Comparison of ENCODE assay signal across 28 cellular contexts in genomic region chr1:63812071-63812700, GRCh38. TPM values are rescaled to one million over a fixed set of nuclear protein-coding genes. Genes with fewer than 3 reads are reported as not detected.
DNase-seq lines count a peak whose midpoint lies in the region; ATAC-seq, FAIRE-seq and TF ChIP-seq lines count a peak whose summit lies in the region.
"Had no signal": no experiment of that assay in that cellular context is flagged by ENCODE, and none has a peak within 500 bp of the region (broad histone marks: within the 10 kb centered on the region; RNA-seq: fewer than 3 reads in every experiment).

No MANE protein-coding gene starts in this region.

- intact Hi-C loops in Panc1 (cut with micrococcal nuclease; ENCODE audit: unreplicated experiment) = no loop called here
- intact Hi-C loops in GM12878 (cut with micrococcal nuclease; ENCODE audit: unreplicated experiment) = no loop called here

- H3K4me1 Mint-ChIP-seq in chondrocyte (ENCODE audit: low read depth) (peaks cover 88% of the 10 kb centered on the region), progenitor cell of endocrine pancreas (ENCODE audit: low read depth) (peaks cover 22% of the 10 kb centered on the region)

- H3K27ac Mint-ChIP-seq in chondrocyte (ENCODE audit: unreplicated experiment) = peak overlapping the region; percentile 74
- H3K27ac Mint-ChIP-seq in progenitor cell of endocrine pancreas = peak overlapping the region; percentile 51
- H3K27ac Mint-ChIP-seq: B cell; CD4-positive, alpha-beta T cell; CD8-positive, alpha-beta T cell had no signal

- TF ChIP-seq CTCF in Panc1 (IDR thresholded peaks at IDR 0.05) = no peak
- TF ChIP-seq CTCF in GM12878 (IDR thresholded peaks at IDR 0.05 in 2 of 3, conservative IDR thresholded peaks at IDR 0.05 in 1 of 3; ENCODE audit: control insufficient read depth in 2 of 3, extremely low read depth in 1 of 3, insufficient read depth in 1 of 3, low read depth in 3 of 3, low read length in 3 of 3) = no peak
- TF ChIP-seq CTCF in chondrocyte (IDR thresholded peaks at IDR 0.05) = no peak
- TF ChIP-seq CTCF in progenitor cell of endocrine pancreas (IDR thresholded peaks at IDR 0.05; ENCODE audit: unreplicated experiment) = no peak

- WGBS in GM12878 (ENCODE audit: insufficient coverage, insufficient replicate concordance, low lambda C conversion rate, missing lambda C conversion rate) = 10% methylated on average over 6 of the region's 6 CpGs

- ATAC-seq in Panc1 (no peak), GM12878 (no peak), HG02870 (IDR thresholded peaks at IDR 0.05; ENCODE audit: unreplicated experiment) (no peak)
- ATAC-seq: CD8-positive, alpha-beta T cell had no signal

- H3K4me3 ChIP-seq in Panc1 (ENCODE audit: low read depth in 2 of 2, low read length in 2 of 2) (no peak overlapping the region), GM12878 (no peak overlapping the region)
- H3K4me3 ChIP-seq: BLaER1 treated with 17β-estradiol and CSF1 and Interleukin-3, amounts not matched to agents 10 nM and 100 nM had no signal

- H3K9me3 ChIP-seq in Panc1 (ENCODE audit: control insufficient read depth, insufficient read depth, low read depth, low read length) (0 out of 2 replicates have a peak, but pooled peaks cover 3% of the 10 kb centered on the region), GM12878 (replicated peaks; ENCODE audit: control insufficient read depth, insufficient read depth, low read length) (no peaks in the 10 kb centered on the region; the same call in 2 of the 3 replicates)
- H3K9me3 ChIP-seq: Caco-2 had no signal

- SMC1A ChIA-PET in GM12878 (lab: Charles Lee; ENCODE audit: uncharacterized antibody, unreplicated experiment) = interaction anchor here (0.6 to 6.5 kb wide), 10 partner anchors 10 to 115 kb away, joined by 3 to 36 read pairs (median 3); no protein-coding TSS in a partner anchor

- H3K4me3 Mint-ChIP-seq in chondrocyte (ENCODE audit: unreplicated experiment) = no peak overlapping the region
- H3K4me3 Mint-ChIP-seq in progenitor cell of endocrine pancreas (ENCODE audit: low read depth) = no peak overlapping the region
- H3K4me3 Mint-ChIP-seq: B cell; CD4-positive, alpha-beta T cell; CD8-positive, alpha-beta T cell had no signal

- no peak for TF ChIP-seq EP300 in GM12878 (IDR thresholded peaks at IDR 0.05; ENCODE audit: borderline replicate concordance in 1 of 2, control insufficient read depth in 1 of 2, low read depth in 2 of 2, low read length in 2 of 2)

- no TSS peak for BruUV-seq in Panc1 (replicated peaks; lab: Mats Ljungman, UMichigan)
- BruUV-seq in GM12878 (replicated peaks; lab: Mats Ljungman, UMichigan) = no TSS peak

- no peak overlapping the region for H2AFZ ChIP-seq in GM12878 (ENCODE audit: control insufficient read depth, low read depth, low read length)

- FAIRE-seq in GM12878 (lab: Jason Lieb, UNC) = no peak
- FAIRE-seq: A204.1, D721Med, GM12891, GM19239 had no signal

- peak overlapping the region; percentile 37; the same call in 1 of the 2 replicates for H3K27ac ChIP-seq in Panc1 (ENCODE audit: low read length)
- H3K27ac ChIP-seq in GM12878 (ENCODE audit: control insufficient read depth, insufficient read depth) = no peak overlapping the region
- H3K27ac ChIP-seq: BLaER1 treated with 17β-estradiol and CSF1 and Interleukin-3, amounts not matched to agents 10 nM and 100 nM; C4-2B had no signal

- no peaks in the 10 kb centered on the region for H3K27me3 Mint-ChIP-seq in chondrocyte (ENCODE audit: low read depth)
- no peaks in the 10 kb centered on the region for H3K27me3 Mint-ChIP-seq in progenitor cell of endocrine pancreas
- H3K27me3 Mint-ChIP-seq: CD4-positive, alpha-beta T cell had no signal

- in situ Hi-C loops in Panc1 (cut with HindIII; ENCODE audit: low pct_unique_long_range_greater_than_20kb, low sequenced_read_pairs) = no loop called here
- in situ Hi-C loops in GM12878 (cut with MboI) = no loop called here
- in situ Hi-C loops in ACHN (cut with HindIII; ENCODE audit: low pct_ligation_motif_present, low pct_unique_long_range_greater_than_20kb, low sequenced_read_pairs) = no loop called here

- DNase-seq in Panc1 (ENCODE audit: low read depth, low spot score) (no peak), GM12878 (ENCODE audit: low read depth, low spot score) (no peak), chondrocyte (ENCODE audit: low spot score) (no peak), progenitor cell of endocrine pancreas (ENCODE audit: low spot score, unreplicated experiment) (no peak), ACHN (no peak), DMS 273 treated with DMSO at 0.1 percent for 48 hours (lab: John Stamatoyannopoulos, UW) (no peak), SIG-M5 treated with dmso at 0.1 percent for 504 hours (lab: John Stamatoyannopoulos, UW; ENCODE audit: unreplicated experiment) (no peak)
- DNase-seq: 8988T; AML-193; Caco-2; Calu3; CD4-positive, alpha-beta T cell; CD8-positive, alpha-beta T cell; DMS153; DMS53; DMS79; DND-41; EL; GDM1 had no signal

- no peak overlapping the region for H3K4me2 ChIP-seq in GM12878 (ENCODE audit: control insufficient read depth, insufficient read depth)

- TF ChIP-seq RAD21 in GM12878 (IDR thresholded peaks at IDR 0.05; ENCODE audit: insufficient read depth, low read depth, low read length) = no peak

- H3K4me1 ChIP-seq in Panc1 (ENCODE audit: control insufficient read depth, insufficient read depth, low read length) (peaks cover 34% of the 10 kb centered on the region), GM12878 (ENCODE audit: control insufficient read depth, insufficient read depth, low read length) (no peaks in the 10 kb centered on the region)
- H3K4me1 ChIP-seq: Caco-2 had no signal

- H3K9me3 Mint-ChIP-seq in chondrocyte (ENCODE audit: low read depth) (peaks cover 7% of the 10 kb centered on the region), progenitor cell of endocrine pancreas (ENCODE audit: low read depth) (peaks cover 19% of the 10 kb centered on the region)
- H3K9me3 Mint-ChIP-seq: CD4-positive, alpha-beta T cell; CD8-positive, alpha-beta T cell had no signal

- RAD21 ChIA-PET in GM12878 (lab: Charles Lee; ENCODE audit: unreplicated experiment) = interaction anchor here (1.1 to 3.2 kb wide), 5 partner anchors 10 to 119 kb away, joined by 3 to 11 read pairs (median 3); no protein-coding TSS in a partner anchor

- H3K27me3 ChIP-seq in Panc1 (ENCODE audit: control insufficient read depth, insufficient read depth, low read length) = no peaks in the 10 kb centered on the region
- H3K27me3 ChIP-seq in GM12878 (replicated peaks in 1 of 2; ENCODE audit: control insufficient read depth in 2 of 2, insufficient read depth in 2 of 2, low read length in 1 of 2) = no peaks in the 10 kb centered on the region
- H3K27me3 ChIP-seq: BLaER1 treated with 17β-estradiol and CSF1 and Interleukin-3, amounts not matched to agents 10 nM and 100 nM had no signal

- CTCF ChIA-PET in Panc1 (lab: Charles Lee) = no interaction called here
- CTCF ChIA-PET in GM12878 (lab: Yijun Ruan, JAX) = interaction anchor here (1.1 to 1.3 kb wide), 2 partner anchors 17 to 48 kb away, joined by 3 to 4 read pairs; no protein-coding TSS in a partner anchor

- H3K36me3 ChIP-seq in Panc1 (ENCODE audit: control insufficient read depth, insufficient read depth, low read length) (no peaks in the 10 kb centered on the region), GM12878 (ENCODE audit: control insufficient read depth in 2 of 2, insufficient read depth in 2 of 2, low read length in 1 of 2) (no peaks in the 10 kb centered on the region)

- H3K36me3 Mint-ChIP-seq in chondrocyte (ENCODE audit: low read depth) (peaks cover 8% of the 10 kb centered on the region), progenitor cell of endocrine pancreas (ENCODE audit: insufficient read depth) (peaks cover 27% of the 10 kb centered on the region)
- H3K36me3 Mint-ChIP-seq: CD8-positive, alpha-beta T cell had no signal

- H3K9ac ChIP-seq in GM12878 (ENCODE audit: control insufficient read depth, insufficient read depth, low read length) = no peak overlapping the region
- H3K9ac ChIP-seq: BLaER1 treated with 17β-estradiol and CSF1 and Interleukin-3, amounts not matched to agents 10 nM and 100 nM had no signal

- no peak for TF ChIP-seq POLR2A in GM12878 (IDR thresholded peaks at IDR 0.05; ENCODE audit: low read depth, low read length)

- H3K79me2 ChIP-seq in GM12878 (ENCODE audit: control insufficient read depth, insufficient read depth, low read length) = no peaks in the 10 kb centered on the region

- H4K20me1 ChIP-seq in GM12878 (ENCODE audit: control insufficient read depth, insufficient read depth) = no peaks in the 10 kb centered on the region
- H4K20me1 ChIP-seq: BLaER1 treated with 17β-estradiol and CSF1 and Interleukin-3, amounts not matched to agents 10 nM and 100 nM had no signal

- POLR2A ChIA-PET in Panc1 (lab: Charles Lee) (no interaction called here), GM12878 (lab: Charles Lee) (interaction anchor here (0.6 to 1.6 kb wide), 3 partner anchors 11 to 33 kb away, joined by 3 to 7 read pairs (median 3); no protein-coding TSS in a partner anchor)

TF ChIP-seq in GM12878, 131 proteins besides CTCF, POLR2A, EP300 and RAD21 (continues in another document):
- TF ChIP-seq RBBP5 (conservative IDR thresholded peaks at IDR 0.05) = no peak

RNA-seq across cellular contexts. Expression of gene ROR1, which starts 38.4 kb away (rescaled TPM):
- 19.3 TPM for total RNA-seq in Panc1 (2021; ENCODE audit: unreplicated experiment)
- 7.8 TPM for polyA plus RNA-seq in Panc1 (2012; ENCODE audit: insufficient read length)
- total RNA-seq in GM12878 (2013; cell fraction: nucleolus; rRNA removed) = 3.4 and 4.0 TPM in 2 replicates
- not detected in 2 replicates for total RNA-seq in GM12878 (2014; rRNA removed)
- total RNA-seq in GM12878 (2014; rRNA removed; fragmentation: Illumina TruSeq; extraction: Trizol) = not detected in 2 replicates
- 0.05 and 0.08 TPM in 2 replicates for total RNA-seq in GM12878 (2021)
- not detected for polyA plus RNA-seq in GM12878 (2011; ENCODE audit: low read depth)
- polyA plus RNA-seq in GM12878 (2011; rRNA removed) = 0.08 and 0.13 TPM in 2 replicates
- 0.03 and 0.10 TPM in 2 replicates for polyA plus RNA-seq in GM12878 (2011; cell fraction: cytosol; rRNA removed)
- polyA plus RNA-seq in GM12878 (2011; cell fraction: nucleus; rRNA removed) = 0.04 TPM in 1 of 2 replicates, not detected in the other
- 0.10 TPM in 1 of 2 replicates, not detected in the other for polyA plus RNA-seq in GM12878 (2012)
- polyA plus RNA-seq in GM12878 (2014; fragmentation: Illumina TruSeq; extraction: Trizol) = not detected in 2 replicates
- under 1 TPM; 0.02 to 0.03 TPM for polyA plus RNA-seq in GM12878 (2014; fragmentation: Nextera tagmentation; extraction: Ambion mirVana)
- not detected in 2 replicates for polyA plus RNA-seq in GM12878 (2014; rRNA removed)
- polyA plus RNA-seq in GM12878 (2016; fragmentation: Nextera tagmentation; extraction: Ambion mirVana) = not detected
- 0.22 and 0.62 TPM in 2 replicates for polyA minus RNA-seq in GM12878 (2011; rRNA and poly(A)+ RNA removed)
- polyA minus RNA-seq in GM12878 (2011; cell fraction: cytosol; rRNA and poly(A)+ RNA removed) = not detected in 2 replicates
- polyA minus RNA-seq in GM12878 (2011; cell fraction: nucleus; rRNA and poly(A)+ RNA removed) = 0.12 and 0.29 TPM in 2 replicates
- 75.2 to 131 TPM (median 123 TPM) in 3 replicates for total RNA-seq in chondrocyte
- total RNA-seq in progenitor cell of endocrine pancreas = 61.3 and 63.8 TPM in 2 replicates
- total RNA-seq: CD4-positive, alpha-beta T cell; CD8-positive, alpha-beta T cell; G401 had no signal
